Comparison of ENCODE assay signal across 8 cellular contexts in genomic region chr5:14450055-14450524, GRCh38.
DNase-seq lines count a peak whose midpoint lies in the region; ATAC-seq and TF ChIP-seq lines count a peak whose summit lies in the region.

No MANE protein-coding gene starts in this region.

- TF ChIP-seq CTCF in omental fat pad (IDR thresholded peaks at IDR 0.05) = no peak

- H3K4me3 Mint-ChIP-seq in effector memory CD8-positive, alpha-beta T cell = no peak overlapping the region
- H3K4me3 Mint-ChIP-seq in naive thymus-derived CD8-positive, alpha-beta T cell = no peak overlapping the region

- peaks cover 0 to 5% of the 10 kb centered on the region in 2 donors for H3K27me3 Mint-ChIP-seq in effector memory CD8-positive, alpha-beta T cell
- no peaks in the 10 kb centered on the region for H3K27me3 Mint-ChIP-seq in naive thymus-derived CD8-positive, alpha-beta T cell

- H3K79me2 ChIP-seq in ACC112 (ENCODE audit: control insufficient read depth, insufficient read depth, low read length, unreplicated experiment) = peaks cover 92% of the 10 kb centered on the region

- H3K4me1 ChIP-seq in ACC112 (ENCODE audit: control insufficient read depth, insufficient read depth, low read length, unreplicated experiment) = peaks cover 76% of the 10 kb centered on the region

- peaks cover 3 to 6% of the 10 kb centered on the region in 2 donors for H3K4me1 Mint-ChIP-seq in effector memory CD8-positive, alpha-beta T cell (ENCODE audit: low read depth in 2 of 2)
- no peaks in the 10 kb centered on the region for H3K4me1 Mint-ChIP-seq in naive thymus-derived CD8-positive, alpha-beta T cell

- no peak for DNase-seq in effector memory CD8-positive, alpha-beta T cell
- DNase-seq in omental fat pad (ENCODE audit: low spot score) = no peak
- no peak for DNase-seq in cortex of kidney (lab: John Stamatoyannopoulos, UW)
- DNase-seq in naive thymus-derived CD8-positive, alpha-beta T cell = no peak
- no peak for DNase-seq in stimulated activated CD4-positive, alpha-beta T cell treated with anti-CD3 and anti-CD28 coated beads, Interleukin-1b, Interleukin-23, amount 100 ng/mL, for 48 hours

- H3K27ac Mint-ChIP-seq in effector memory CD8-positive, alpha-beta T cell = peak overlapping the region in 1 of 2 donors; percentile 42
- H3K27ac Mint-ChIP-seq in naive thymus-derived CD8-positive, alpha-beta T cell = no peak overlapping the region

- no peaks in the 10 kb centered on the region for H3K27me3 ChIP-seq in ACC112 (ENCODE audit: insufficient read depth, low read length)

- peak overlapping the region; percentile 63 for H3K4me3 ChIP-seq in ACC112 (ENCODE audit: low read depth, low read length)

- H3K36me3 ChIP-seq in ACC112 (ENCODE audit: insufficient read depth, low read length) = peaks cover 38% of the 10 kb centered on the region

- POLR2A ChIA-PET in naive thymus-derived CD8-positive, alpha-beta T cell (lab: Charles Lee) = no interaction called here

- ATAC-seq in HG03064 (IDR thresholded peaks at IDR 0.05; ENCODE audit: low read depth, unreplicated experiment) = peak; percentile 49
- peak; percentile 33 for ATAC-seq in effector memory CD8-positive, alpha-beta T cell (replicated peaks)
- ATAC-seq in omental fat pad (ENCODE audit: low FRiP score) = peak; percentile 51
- ATAC-seq in naive thymus-derived CD8-positive, alpha-beta T cell = no peak
- no peak for ATAC-seq in GM21447 (IDR thresholded peaks at IDR 0.05; ENCODE audit: unreplicated experiment)

- no peaks in the 10 kb centered on the region for H3K9me3 Mint-ChIP-seq in effector memory CD8-positive, alpha-beta T cell
- H3K9me3 Mint-ChIP-seq in naive thymus-derived CD8-positive, alpha-beta T cell = peaks cover 0 to 2% (median 0%) of the 10 kb centered on the region in 9 donors

- peaks cover 6% of the 10 kb centered on the region for H3K36me3 Mint-ChIP-seq in effector memory CD8-positive, alpha-beta T cell (ENCODE audit: insufficient read depth)
- H3K36me3 Mint-ChIP-seq in naive thymus-derived CD8-positive, alpha-beta T cell = no peaks in the 10 kb centered on the region

- no peak overlapping the region for H2AFZ ChIP-seq in ACC112 (ENCODE audit: low read length, unreplicated experiment)

- H3K27ac ChIP-seq in ACC112 (ENCODE audit: low read depth, low read length) = peak overlapping the region; percentile 98

Comparison
In these comparisons a context has a peak if more than half of its experiments do, and no peak if none do; other contexts are left out.
1. ATAC-seq: peak in HG03064 (single experiment), effector memory CD8-positive, alpha-beta T cell (single experiment) and omental fat pad (single experiment); none in naive thymus-derived CD8-positive, alpha-beta T cell (0 of 2) and GM21447 (single experiment).